Comparison of ENCODE assay signal across 12 cellular contexts in genomic region chr9:114852050-114852594, GRCh38. TPM values are rescaled to one million over a fixed set of nuclear protein-coding genes. Genes with fewer than 3 reads are reported as not detected.
DNase-seq lines count a peak whose midpoint lies in the region; ATAC-seq and TF ChIP-seq lines count a peak whose summit lies in the region.
"Had no signal": no experiment of that assay in that cellular context is flagged by ENCODE, and none has a peak within 500 bp of the region (broad histone marks: within the 10 kb centered on the region; RNA-seq: fewer than 3 reads in every experiment).

No MANE protein-coding gene starts in this region.

- POLR2A ChIA-PET in RWPE1 (lab: Yijun Ruan, JAX; ENCODE audit: low non-redundant PET) = no interaction called here

- CTCF ChIA-PET in RWPE1 (lab: Yijun Ruan, JAX) = no interaction called here

- intact Hi-C loops in sciatic nerve (cut with DNase I) = no loop called here
- intact Hi-C loops in posterior vena cava (cut with DNase I) = no loop called here

- peak overlapping the region; percentile 84 for H3K27ac ChIP-seq in RWPE1

- ATAC-seq in sciatic nerve (peak; percentile 86), GM18907 (IDR thresholded peaks at IDR 0.05; ENCODE audit: unreplicated experiment) (no peak)

- DNase-seq in GM03348 (ENCODE audit: low spot score) (peak; percentile 69), RWPE1 (ENCODE audit: low spot score) (no peak), fibroblast of the conjunctiva (ENCODE audit: low read depth) (peak; percentile 91), sciatic nerve (ENCODE audit: low spot score) (no peak), NCI-H1092 (lab: John Stamatoyannopoulos, UW) (no peak), posterior vena cava (ENCODE audit: low spot score) (no peak)
- no peak for DNase-seq in NK-92 treated with Interleukin-12 subunit alpha and Interleukin-12 subunit beta, amount 100 ng/mL, for 24 hours (lab: John Stamatoyannopoulos, UW)
- DNase-seq: activated CD8-positive, alpha-beta memory T cell treated with anti-CD3 and anti-CD28 coated beads, Interleukin-2, amount 50 U/mL, for 4 hours; NCI-H1694; T-helper 9 cell; transverse colon had no signal

- no peak for TF ChIP-seq CTCF in RWPE1 (conservative IDR thresholded peaks at IDR 0.05; ENCODE audit: low read depth)

RNA-seq across cellular contexts. Expression of gene TNFSF15, which starts 46.3 kb away (rescaled TPM):
- 11.9 TPM for total RNA-seq in sciatic nerve
- total RNA-seq in posterior vena cava = under 1 TPM; 0.28 to 0.52 TPM

Comparison
In these comparisons a context has a peak if more than half of its experiments do, and no peak if none do; other contexts are left out.
1. DNase-seq: peak in GM03348 (single experiment) and fibroblast of the conjunctiva (single experiment); none in RWPE1 (single experiment), sciatic nerve (single experiment), NK-92 treated with Interleukin-12 subunit alpha and Interleukin-12 subunit beta, amount 100 ng/mL, for 24 hours (single experiment), NCI-H1092 (single experiment) and posterior vena cava (single experiment).